ENCODE assay signal across 2 cellular contexts in the genomic region with DNA sequence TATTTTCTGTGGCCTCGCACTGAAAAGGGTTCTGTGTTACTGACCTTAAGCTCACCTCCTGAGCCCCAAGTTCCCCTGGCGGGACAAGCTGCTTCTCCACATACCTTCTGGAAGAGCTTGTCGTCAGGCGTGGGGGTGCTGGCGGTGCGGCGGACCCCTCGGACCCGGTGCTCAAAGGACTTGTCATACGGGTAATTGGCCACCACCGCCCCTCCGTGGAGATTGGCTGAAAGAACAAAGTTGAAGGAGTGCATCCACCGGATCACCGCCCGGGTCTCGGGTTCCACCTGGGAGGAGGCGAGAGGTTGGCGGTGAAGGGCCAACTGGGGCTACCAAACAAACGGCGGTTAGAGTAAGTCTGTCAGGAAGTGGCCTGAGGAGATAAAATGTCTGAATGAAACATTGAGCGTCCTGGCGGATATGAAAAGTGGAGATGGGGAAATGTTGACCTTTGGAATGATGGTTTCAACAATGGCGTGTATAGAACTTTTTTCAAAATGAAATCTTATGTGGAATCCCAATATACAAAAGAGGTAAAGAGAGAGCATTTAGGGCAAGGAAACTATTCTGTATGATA.
TF ChIP-seq lines count a peak whose summit lies in the region.

No MANE protein-coding gene starts in this region.

TF ChIP-seq in IMR-90, 13 proteins besides CTCF, POLR2A, EP300 and RAD21:
- TF ChIP-seq RFX5 (IDR thresholded peaks at IDR 0.05; ENCODE audit: low read depth, low read length) (no peak), MAFK (IDR thresholded peaks at IDR 0.05; ENCODE audit: low read depth, low read length) (no peak), SMC3 (IDR thresholded peaks at IDR 0.05; ENCODE audit: low read depth, low read length) (no peak), NFE2L2 (IDR thresholded peaks at IDR 0.05; ENCODE audit: low read depth, low read length) (no peak), MXI1 (IDR thresholded peaks at IDR 0.05; ENCODE audit: borderline replicate concordance, low read depth, low read length) (no peak), CEBPB (IDR thresholded peaks at IDR 0.05; ENCODE audit: low read depth, low read length) (no peak), BHLHE40 (IDR thresholded peaks at IDR 0.05; ENCODE audit: low read depth, low read length) (no peak), ELK1 (IDR thresholded peaks at IDR 0.05; ENCODE audit: borderline replicate concordance, low read depth, low read length) (no peak), RCOR1 (IDR thresholded peaks at IDR 0.05; ENCODE audit: insufficient replicate concordance, low read length) (no peak), CHD1 (IDR thresholded peaks at IDR 0.05; ENCODE audit: low read depth, low read length) (no peak)

TF ChIP-seq in H1, 55 proteins besides CTCF, POLR2A, EP300 and RAD21:
- no peak for TF ChIP-seq RNF2 (IDR thresholded peaks at IDR 0.05; ENCODE audit: borderline replicate concordance, low read depth, low read length, missing control alignments, poor library complexity, severe bottlenecking)
- no peak for TF ChIP-seq RFX5 (IDR thresholded peaks at IDR 0.05; ENCODE audit: borderline replicate concordance, low read depth, low read length)
- no peak for TF ChIP-seq GTF2F1 (IDR thresholded peaks at IDR 0.05; ENCODE audit: borderline replicate concordance, low read depth, low read length)
- TF ChIP-seq USF2 (IDR thresholded peaks at IDR 0.05; ENCODE audit: low read length) = no peak
- no peak for TF ChIP-seq SP2 (IDR thresholded peaks at IDR 0.05; ENCODE audit: low read length)
- no peak for TF ChIP-seq BCL11A (IDR thresholded peaks at IDR 0.05; ENCODE audit: low read depth in 2 of 2, low read length in 2 of 2)
- TF ChIP-seq BRCA1 (IDR thresholded peaks at IDR 0.05; ENCODE audit: low read depth, low read length) = no peak
- TF ChIP-seq ZNF274 (IDR thresholded peaks at IDR 0.05; ENCODE audit: borderline replicate concordance, extremely low read depth, low read length) = no peak
- TF ChIP-seq YY1 (IDR thresholded peaks at IDR 0.05; ENCODE audit: low read depth, low read length) = no peak
- no peak for TF ChIP-seq E2F6 (IDR thresholded peaks at IDR 0.05)
- TF ChIP-seq JUN (IDR thresholded peaks at IDR 0.05; ENCODE audit: low read depth, low read length) = no peak
- TF ChIP-seq SIN3A (conservative IDR thresholded peaks at IDR 0.05 in 1 of 2, IDR thresholded peaks at IDR 0.05 in 1 of 2; ENCODE audit: low read depth in 1 of 2, low read length in 2 of 2) = no peak
- no peak for TF ChIP-seq NANOG (IDR thresholded peaks at IDR 0.05; ENCODE audit: insufficient read depth, low read depth, low read length, poor library complexity, severe bottlenecking)
- TF ChIP-seq CREB1 (IDR thresholded peaks at IDR 0.05) = no peak
- TF ChIP-seq EZH2 (IDR thresholded peaks at IDR 0.05; ENCODE audit: low read depth, low read length, severe bottlenecking) = no peak
- no peak for TF ChIP-seq EGR1 (IDR thresholded peaks at IDR 0.05; ENCODE audit: borderline replicate concordance, low read depth, low read length)
- TF ChIP-seq GABPA (IDR thresholded peaks at IDR 0.05; ENCODE audit: borderline replicate concordance, insufficient read depth, low read length) = no peak
- TF ChIP-seq ATF3 (IDR thresholded peaks at IDR 0.05; ENCODE audit: insufficient read depth, low read depth, low read length) = no peak
- no peak for TF ChIP-seq CTBP2 (IDR thresholded peaks at IDR 0.05; ENCODE audit: borderline replicate concordance, insufficient read depth, insufficient read length, low read length)
